Comparison of ENCODE assay signal across 9 cellular contexts in the genomic region with DNA sequence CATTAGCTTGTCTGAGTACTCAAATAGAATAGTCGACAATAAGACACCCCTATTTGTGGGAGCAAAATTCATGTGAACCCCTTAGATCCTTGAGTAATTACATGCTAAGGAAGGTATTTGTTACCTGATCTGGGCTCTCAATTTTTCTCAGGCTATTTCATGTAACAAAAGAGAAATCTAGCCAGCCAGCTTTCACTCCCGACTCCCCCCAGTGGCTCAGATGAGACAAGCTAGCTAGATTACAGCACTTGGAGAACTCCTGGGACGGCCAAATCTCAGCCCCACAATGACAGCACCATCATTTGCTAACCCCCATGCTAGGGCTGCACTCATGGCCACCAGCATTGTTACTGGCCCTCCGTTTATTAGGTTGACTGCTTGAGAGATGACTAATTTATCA. TPM values are rescaled to one million over a fixed set of nuclear protein-coding genes. Genes with fewer than 3 reads are reported as not detected.
A peak's percentile ranks its signal among the peaks of the same experiment; 100 is the strongest.
DNase-seq lines count a peak whose midpoint lies in the region; ATAC-seq and TF ChIP-seq lines count a peak whose summit lies in the region.
"Had no signal": no experiment of that assay in that cellular context is flagged by ENCODE, and none has a peak within 500 bp of the region (broad histone marks: within the 10 kb centered on the region; RNA-seq: fewer than 3 reads in every experiment).

No MANE protein-coding gene starts in this region.

- H2AFZ ChIP-seq in PC-9, result no peak overlapping the region

- intact Hi-C loops in PC-9 (cut with micrococcal nuclease; ENCODE audit: unreplicated experiment), result loop anchor here (2.0 kb wide), 1 partner anchor 116 kb away; no protein-coding TSS in a partner anchor

- no peaks in the 10 kb centered on the region for H3K79me2 ChIP-seq in PC-9 (ENCODE audit: low read depth)

- TF ChIP-seq CTCF in PC-9 (conservative IDR thresholded peaks at IDR 0.05) (peak; percentile 48; the same call in 1 of the 2 replicates), fibroblast of villous mesenchyme (IDR thresholded peaks at IDR 0.05; ENCODE audit: insufficient read depth, low read depth, low read length) (peak; percentile 83), tibial nerve (IDR thresholded peaks at IDR 0.05) (peak in 3 of 5 experiments; percentile 23 to 50 (median 41))

- no peaks in the 10 kb centered on the region for H3K4me1 ChIP-seq in HAP-1
- no peaks in the 10 kb centered on the region for H3K4me1 ChIP-seq in PC-9 (replicated peaks; ENCODE audit: insufficient read depth)
- peaks cover 0 to 11% (median 0%) of the 10 kb centered on the region in 4 donors for H3K4me1 ChIP-seq in tibial nerve
- no peaks in the 10 kb centered on the region for H3K4me1 ChIP-seq in effector memory CD4-positive, alpha-beta T cell (ENCODE audit: control insufficient read depth, insufficient read depth, low read length, poor library complexity, severe bottlenecking)
- H3K4me1 ChIP-seq: uterus had no signal

- H3K27ac ChIP-seq in PC-9 (no peak overlapping the region), tibial nerve (no peak overlapping the region)
- no peak overlapping the region for H3K27ac ChIP-seq in effector memory CD4-positive, alpha-beta T cell (ENCODE audit: insufficient read depth, low read length, poor library complexity, severe bottlenecking)
- H3K27ac ChIP-seq: uterus had no signal

- no peak overlapping the region for H3K4me3 ChIP-seq in HAP-1
- no peak overlapping the region for H3K4me3 ChIP-seq in PC-9
- no peak overlapping the region for H3K4me3 ChIP-seq in fibroblast of villous mesenchyme (ENCODE audit: low read depth, low read length)
- H3K4me3 ChIP-seq in tibial nerve, result no peak overlapping the region
- no peak overlapping the region for H3K4me3 ChIP-seq in effector memory CD4-positive, alpha-beta T cell (ENCODE audit: insufficient read depth, low read depth, low read length, poor library complexity, severe bottlenecking)
- H3K4me3 ChIP-seq: uterus had no signal

- H3K36me3 ChIP-seq in HAP-1 (replicated peaks) (no peaks in the 10 kb centered on the region), PC-9 (ENCODE audit: low read depth) (no peaks in the 10 kb centered on the region), tibial nerve (no peaks in the 10 kb centered on the region)
- no peaks in the 10 kb centered on the region for H3K36me3 ChIP-seq in effector memory CD4-positive, alpha-beta T cell (ENCODE audit: control insufficient read depth, insufficient read depth, low read length)
- H3K36me3 ChIP-seq: uterus had no signal

- no peaks in the 10 kb centered on the region for H3K9me2 ChIP-seq in PC-9 (ENCODE audit: insufficient read depth)

- CTCF ChIA-PET in PC-9 (lab: Charles Lee), result interaction anchor here (0.6 to 1.2 kb wide), 9 partner anchors 19 to 741 kb away, joined by 3 to 6 read pairs (median 4); no protein-coding TSS in a partner anchor

- peak; percentile 33 for DNase-seq in CD1c-positive myeloid dendritic cell (ENCODE audit: extremely low spot score)
- peak; percentile 45 to 67 for DNase-seq in HAP-1 (ENCODE audit: low spot score in 2 of 2)
- DNase-seq in PC-9, result peak in 1 of 2 experiments; percentile 37
- DNase-seq in fibroblast of villous mesenchyme (ENCODE audit: low read depth), result peak; percentile 50
- DNase-seq in tibial nerve (ENCODE audit: low spot score in 2 of 2), result peak in 1 of 2 donors; percentile 36
- no peak for DNase-seq in effector memory CD4-positive, alpha-beta T cell

- no peak for TF ChIP-seq EP300 in tibial nerve (IDR thresholded peaks at IDR 0.05)

- TF ChIP-seq POLR2A in tibial nerve (IDR thresholded peaks at IDR 0.05), result no peak

- in situ Hi-C loops in HAP-1 (cut with MboI; ENCODE audit: low sequenced_read_pairs), result no loop called here

- WGBS in tibial nerve, 2 donors, result 20 to 29% methylated on average over 4 of the region's 4 CpGs

- H3K4me2 ChIP-seq in PC-9, result no peak overlapping the region

- no peaks in the 10 kb centered on the region for H3F3A ChIP-seq in PC-9 (ENCODE audit: insufficient read depth, low read depth)

- POLR2A ChIA-PET in PC-9 (lab: Charles Lee; ENCODE audit: unreplicated experiment), result no interaction called here

- H4K20me1 ChIP-seq in PC-9 (ENCODE audit: insufficient read depth), result no peaks in the 10 kb centered on the region

- H3K9me3 ChIP-seq in HAP-1 (no peaks in the 10 kb centered on the region), PC-9 (ENCODE audit: insufficient read depth, low read depth) (no peaks in the 10 kb centered on the region), tibial nerve (no peaks in the 10 kb centered on the region)
- no peaks in the 10 kb centered on the region for H3K9me3 ChIP-seq in effector memory CD4-positive, alpha-beta T cell (ENCODE audit: control insufficient read depth, low read length)
- H3K9me3 ChIP-seq: uterus had no signal

- ATAC-seq in GM21390 (IDR thresholded peaks at IDR 0.05; ENCODE audit: unreplicated experiment), result no peak
- no peak for ATAC-seq in HG03095 (IDR thresholded peaks at IDR 0.05; ENCODE audit: unreplicated experiment)

- no peaks in the 10 kb centered on the region for H3K27me3 ChIP-seq in HAP-1 (ENCODE audit: low read depth)
- no peaks in the 10 kb centered on the region; the same call in 1 of the 2 replicates for H3K27me3 ChIP-seq in PC-9 (ENCODE audit: insufficient read depth, low read depth)
- H3K27me3 ChIP-seq in tibial nerve, result no peaks in the 10 kb centered on the region
- H3K27me3 ChIP-seq in effector memory CD4-positive, alpha-beta T cell (replicated peaks; ENCODE audit: control insufficient read depth, insufficient read depth, low read length, poor library complexity, severe bottlenecking), result peaks cover 2% of the 10 kb centered on the region
- H3K27me3 ChIP-seq: uterus had no signal

- no TSS peak for BruUV-seq in PC-9 (replicated peaks; lab: Mats Ljungman, UMichigan)

RNA-seq across cellular contexts. Expression of a gene that starts 41.3 kb away (rescaled TPM):
- not detected in 2 replicates for total RNA-seq in PC-9 (2021)
- total RNA-seq in fibroblast of villous mesenchyme, result 0.32 and 0.43 TPM in 2 replicates
- total RNA-seq in tibial nerve, result 10 to 100 TPM; 68.6 to 85.4 (median 79.3) TPM

RNA-seq across cellular contexts. Expression of a gene that starts 44.4 kb away (rescaled TPM):
- total RNA-seq in PC-9 (2021), result 0.94 TPM in 1 of 2 replicates, not detected in the other
- not detected in 2 replicates for total RNA-seq in fibroblast of villous mesenchyme
- total RNA-seq in tibial nerve, result 100 to 1,000 TPM in 1 of 4 donors, 10 to 100 TPM in 2, 1 to 10 TPM in 1; 6.3 to 124 (median 15.6) TPM
- total RNA-seq: uterus had no signal

Comparison
In these comparisons a context has a peak if more than half of its experiments do, and no peak if none do; other contexts are left out.
1. DNase-seq: peak in CD1c-positive myeloid dendritic cell (single experiment), HAP-1 (2 of 2) and fibroblast of villous mesenchyme (single experiment); none in effector memory CD4-positive, alpha-beta T cell (0 of 3).
2. RNA of a gene that starts 41.3 kb away (total RNA-seq): 68.6 to 85.4 TPM in tibial nerve; 0.32 to 0.43 TPM in fibroblast of villous mesenchyme and not detected in PC-9; every median in the first group is over 10 times any median in the second.
3. Peak in every context shown above with its lines, with median percentiles within 50 percentile points of each other: CTCF ChIP-seq.